Comparison of ENCODE assay signal across 1 cellular context in the genomic region with DNA sequence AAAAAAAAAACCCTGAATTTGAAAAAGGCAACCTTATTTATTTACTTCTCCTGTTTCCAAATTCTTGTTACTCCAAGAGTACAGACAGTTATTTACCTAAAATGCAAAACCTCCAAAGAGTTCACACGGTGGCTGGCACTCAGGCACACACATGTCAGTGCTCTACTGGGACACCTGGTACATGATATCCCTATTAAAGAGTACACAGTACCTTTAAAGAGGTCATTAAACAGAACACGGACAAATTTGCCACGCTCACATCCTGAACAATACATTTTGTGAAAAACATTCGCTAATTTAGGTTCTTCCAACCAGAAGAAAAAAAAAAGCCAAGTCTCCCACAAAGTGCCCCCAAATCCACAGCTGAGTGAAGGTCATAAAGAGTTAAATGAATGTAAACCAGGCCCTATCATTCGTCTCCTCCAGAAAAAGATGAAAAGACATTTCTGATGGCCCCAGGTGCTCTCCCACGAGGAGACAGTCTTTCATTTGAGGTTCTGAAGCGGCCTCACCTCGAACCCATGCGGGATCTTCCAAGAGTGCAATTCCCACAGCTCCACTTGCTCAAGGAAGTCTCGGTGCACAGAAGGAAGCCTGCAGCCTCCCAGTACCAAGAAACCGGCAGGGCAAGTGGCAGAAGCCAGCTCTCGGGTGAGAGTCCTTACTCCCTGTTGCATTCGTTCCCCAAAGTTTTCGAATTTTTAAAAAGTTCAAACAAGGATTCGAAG.
TF ChIP-seq lines count a peak whose summit lies in the region.

No MANE protein-coding gene starts in this region.

TF ChIP-seq in K562, 482 proteins besides CTCF, POLR2A, EP300 and RAD21 (continued from another document and continues in another):
- no peak for TF ChIP-seq CEBPZ (IDR thresholded peaks at IDR 0.05; ENCODE audit: borderline replicate concordance, low read depth, low read length)
- TF ChIP-seq HDAC1 (IDR thresholded peaks at IDR 0.05) = no peak
- TF ChIP-seq CREB3L1 (IDR thresholded peaks at IDR 0.05; ENCODE audit: borderline replicate concordance, low read depth) = no peak
- TF ChIP-seq MAZ (CRISPR knock-in tag; conservative IDR thresholded peaks at IDR 0.05 in 1 of 2, IDR thresholded peaks at IDR 0.05 in 1 of 2) = 0 out of 4 replicates have a peak, but pooled peaks of 1 of the 2 experiments have one; percentile 10
- TF ChIP-seq HNRNPL (IDR thresholded peaks at IDR 0.05; ENCODE audit: low read depth, low read length) = no peak
- TF ChIP-seq, protein P1, sequence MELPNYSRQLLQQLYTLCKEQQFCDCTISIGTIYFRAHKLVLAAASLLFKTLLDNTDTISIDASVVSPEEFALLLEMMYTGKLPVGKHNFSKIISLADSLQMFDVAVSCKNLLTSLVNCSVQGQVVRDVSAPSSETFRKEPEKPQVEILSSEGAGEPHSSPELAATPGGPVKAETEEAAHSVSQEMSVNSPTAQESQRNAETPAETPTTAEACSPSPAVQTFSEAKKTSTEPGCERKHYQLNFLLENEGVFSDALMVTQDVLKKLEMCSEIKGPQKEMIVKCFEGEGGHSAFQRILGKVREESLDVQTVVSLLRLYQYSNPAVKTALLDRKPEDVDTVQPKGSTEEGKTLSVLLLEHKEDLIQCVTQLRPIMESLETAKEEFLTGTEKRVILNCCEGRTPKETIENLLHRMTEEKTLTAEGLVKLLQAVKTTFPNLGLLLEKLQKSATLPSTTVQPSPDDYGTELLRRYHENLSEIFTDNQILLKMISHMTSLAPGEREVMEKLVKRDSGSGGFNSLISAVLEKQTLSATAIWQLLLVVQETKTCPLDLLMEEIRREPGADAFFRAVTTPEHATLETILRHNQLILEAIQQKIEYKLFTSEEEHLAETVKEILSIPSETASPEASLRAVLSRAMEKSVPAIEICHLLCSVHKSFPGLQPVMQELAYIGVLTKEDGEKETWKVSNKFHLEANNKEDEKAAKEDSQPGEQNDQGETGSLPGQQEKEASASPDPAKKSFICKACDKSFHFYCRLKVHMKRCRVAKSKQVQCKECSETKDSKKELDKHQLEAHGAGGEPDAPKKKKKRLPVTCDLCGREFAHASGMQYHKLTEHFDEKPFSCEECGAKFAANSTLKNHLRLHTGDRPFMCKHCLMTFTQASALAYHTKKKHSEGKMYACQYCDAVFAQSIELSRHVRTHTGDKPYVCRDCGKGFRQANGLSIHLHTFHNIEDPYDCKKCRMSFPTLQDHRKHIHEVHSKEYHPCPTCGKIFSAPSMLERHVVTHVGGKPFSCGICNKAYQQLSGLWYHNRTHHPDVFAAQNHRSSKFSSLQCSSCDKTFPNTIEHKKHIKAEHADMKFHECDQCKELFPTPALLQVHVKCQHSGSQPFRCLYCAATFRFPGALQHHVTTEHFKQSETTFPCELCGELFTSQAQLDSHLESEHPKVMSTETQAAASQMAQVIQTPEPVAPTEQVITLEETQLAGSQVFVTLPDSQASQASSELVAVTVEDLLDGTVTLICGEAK (IDR thresholded peaks at IDR 0.05) = 0 out of 2 replicates have a peak, but pooled peaks have one; percentile 4
- TF ChIP-seq, protein P1 (CRISPR knock-in tag; IDR thresholded peaks at IDR 0.05) = no peak
- TF ChIP-seq SP2 (IDR thresholded peaks at IDR 0.05; ENCODE audit: extremely low read depth, low read depth, low read length, poor library complexity, severe bottlenecking) = no peak
- TF ChIP-seq ZNF449 (CRISPR knock-in tag; IDR thresholded peaks at IDR 0.05) = no peak
- no peak for TF ChIP-seq NFRKB (IDR thresholded peaks at IDR 0.05; ENCODE audit: low read depth)
- no peak for TF ChIP-seq EZH2 (IDR thresholded peaks at IDR 0.05; ENCODE audit: borderline replicate concordance, low read depth, low read length)
- no peak for TF ChIP-seq NCOA6 (IDR thresholded peaks at IDR 0.05)
- TF ChIP-seq POU5F1 (IDR thresholded peaks at IDR 0.05; ENCODE audit: borderline replicate concordance, low read depth, low read length, partially characterized antibody) = no peak
- TF ChIP-seq, protein P2, sequence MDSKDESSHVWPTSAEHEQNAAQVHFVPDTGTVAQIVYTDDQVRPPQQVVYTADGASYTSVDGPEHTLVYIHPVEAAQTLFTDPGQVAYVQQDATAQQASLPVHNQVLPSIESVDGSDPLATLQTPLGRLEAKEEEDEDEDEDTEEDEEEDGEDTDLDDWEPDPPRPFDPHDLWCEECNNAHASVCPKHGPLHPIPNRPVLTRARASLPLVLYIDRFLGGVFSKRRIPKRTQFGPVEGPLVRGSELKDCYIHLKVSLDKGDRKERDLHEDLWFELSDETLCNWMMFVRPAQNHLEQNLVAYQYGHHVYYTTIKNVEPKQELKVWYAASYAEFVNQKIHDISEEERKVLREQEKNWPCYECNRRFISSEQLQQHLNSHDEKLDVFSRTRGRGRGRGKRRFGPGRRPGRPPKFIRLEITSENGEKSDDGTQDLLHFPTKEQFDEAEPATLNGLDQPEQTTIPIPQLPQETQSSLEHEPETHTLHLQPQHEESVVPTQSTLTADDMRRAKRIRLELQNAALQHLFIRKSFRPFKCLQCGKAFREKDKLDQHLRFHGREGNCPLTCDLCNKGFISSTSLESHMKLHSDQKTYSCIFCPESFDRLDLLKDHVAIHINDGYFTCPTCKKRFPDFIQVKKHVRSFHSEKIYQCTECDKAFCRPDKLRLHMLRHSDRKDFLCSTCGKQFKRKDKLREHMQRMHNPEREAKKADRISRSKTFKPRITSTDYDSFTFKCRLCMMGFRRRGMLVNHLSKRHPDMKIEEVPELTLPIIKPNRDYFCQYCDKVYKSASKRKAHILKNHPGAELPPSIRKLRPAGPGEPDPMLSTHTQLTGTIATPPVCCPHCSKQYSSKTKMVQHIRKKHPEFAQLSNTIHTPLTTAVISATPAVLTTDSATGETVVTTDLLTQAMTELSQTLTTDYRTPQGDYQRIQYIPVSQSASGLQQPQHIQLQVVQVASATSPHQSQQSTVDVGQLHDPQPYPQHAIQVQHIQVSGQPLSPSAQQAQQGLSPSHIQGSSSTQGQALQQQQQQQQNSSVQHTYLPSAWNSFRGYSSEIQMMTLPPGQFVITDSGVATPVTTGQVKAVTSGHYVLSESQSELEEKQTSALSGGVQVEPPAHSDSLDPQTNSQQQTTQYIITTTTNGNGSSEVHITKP (IDR thresholded peaks at IDR 0.05; ENCODE audit: partially characterized antibody) = no peak
- TF ChIP-seq NCOA4 (IDR thresholded peaks at IDR 0.05; ENCODE audit: partially characterized antibody) = no peak
- TF ChIP-seq TEAD1 (CRISPR knock-in tag; IDR thresholded peaks at IDR 0.05) = no peak
- TF ChIP-seq SIX5 (IDR thresholded peaks at IDR 0.05; ENCODE audit: borderline replicate concordance in 1 of 2, insufficient read depth in 1 of 2, low read depth in 1 of 2, low read length in 2 of 2) = no peak
- no peak for TF ChIP-seq ZNF780A (CRISPR knock-in tag; IDR thresholded peaks at IDR 0.05)
- TF ChIP-seq, protein P3, sequence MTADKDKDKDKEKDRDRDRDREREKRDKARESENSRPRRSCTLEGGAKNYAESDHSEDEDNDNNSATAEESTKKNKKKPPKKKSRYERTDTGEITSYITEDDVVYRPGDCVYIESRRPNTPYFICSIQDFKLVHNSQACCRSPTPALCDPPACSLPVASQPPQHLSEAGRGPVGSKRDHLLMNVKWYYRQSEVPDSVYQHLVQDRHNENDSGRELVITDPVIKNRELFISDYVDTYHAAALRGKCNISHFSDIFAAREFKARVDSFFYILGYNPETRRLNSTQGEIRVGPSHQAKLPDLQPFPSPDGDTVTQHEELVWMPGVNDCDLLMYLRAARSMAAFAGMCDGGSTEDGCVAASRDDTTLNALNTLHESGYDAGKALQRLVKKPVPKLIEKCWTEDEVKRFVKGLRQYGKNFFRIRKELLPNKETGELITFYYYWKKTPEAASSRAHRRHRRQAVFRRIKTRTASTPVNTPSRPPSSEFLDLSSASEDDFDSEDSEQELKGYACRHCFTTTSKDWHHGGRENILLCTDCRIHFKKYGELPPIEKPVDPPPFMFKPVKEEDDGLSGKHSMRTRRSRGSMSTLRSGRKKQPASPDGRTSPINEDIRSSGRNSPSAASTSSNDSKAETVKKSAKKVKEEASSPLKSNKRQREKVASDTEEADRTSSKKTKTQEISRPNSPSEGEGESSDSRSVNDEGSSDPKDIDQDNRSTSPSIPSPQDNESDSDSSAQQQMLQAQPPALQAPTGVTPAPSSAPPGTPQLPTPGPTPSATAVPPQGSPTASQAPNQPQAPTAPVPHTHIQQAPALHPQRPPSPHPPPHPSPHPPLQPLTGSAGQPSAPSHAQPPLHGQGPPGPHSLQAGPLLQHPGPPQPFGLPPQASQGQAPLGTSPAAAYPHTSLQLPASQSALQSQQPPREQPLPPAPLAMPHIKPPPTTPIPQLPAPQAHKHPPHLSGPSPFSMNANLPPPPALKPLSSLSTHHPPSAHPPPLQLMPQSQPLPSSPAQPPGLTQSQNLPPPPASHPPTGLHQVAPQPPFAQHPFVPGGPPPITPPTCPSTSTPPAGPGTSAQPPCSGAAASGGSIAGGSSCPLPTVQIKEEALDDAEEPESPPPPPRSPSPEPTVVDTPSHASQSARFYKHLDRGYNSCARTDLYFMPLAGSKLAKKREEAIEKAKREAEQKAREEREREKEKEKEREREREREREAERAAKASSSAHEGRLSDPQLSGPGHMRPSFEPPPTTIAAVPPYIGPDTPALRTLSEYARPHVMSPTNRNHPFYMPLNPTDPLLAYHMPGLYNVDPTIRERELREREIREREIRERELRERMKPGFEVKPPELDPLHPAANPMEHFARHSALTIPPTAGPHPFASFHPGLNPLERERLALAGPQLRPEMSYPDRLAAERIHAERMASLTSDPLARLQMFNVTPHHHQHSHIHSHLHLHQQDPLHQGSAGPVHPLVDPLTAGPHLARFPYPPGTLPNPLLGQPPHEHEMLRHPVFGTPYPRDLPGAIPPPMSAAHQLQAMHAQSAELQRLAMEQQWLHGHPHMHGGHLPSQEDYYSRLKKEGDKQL (CRISPR knock-in tag; IDR thresholded peaks at IDR 0.05; ENCODE audit: borderline replicate concordance) = 0 out of 2 replicates have a peak, but pooled peaks have one; percentile 80
- peak; percentile 32 for TF ChIP-seq TBP (optimal IDR thresholded peaks at IDR 0.05; ENCODE audit: low read depth, low read length)
